26 cellular contexts compared by ENCODE assay signal in genomic region chr9:6565312-6565711, GRCh38.
DNase-seq lines count a peak whose midpoint lies in the region; ATAC-seq and TF ChIP-seq lines count a peak whose summit lies in the region.
"Had no signal": no experiment of that assay in that cellular context is flagged by ENCODE, and none has a peak within 500 bp of the region (broad histone marks: within the 10 kb centered on the region; RNA-seq: fewer than 3 reads in every experiment).

No MANE protein-coding gene starts in this region.

- ATAC-seq in HG02840 (IDR thresholded peaks at IDR 0.05; ENCODE audit: low FRiP score, unreplicated experiment) (no peak), GM21526 (IDR thresholded peaks at IDR 0.05; ENCODE audit: low FRiP score, unreplicated experiment) (no peak)
- ATAC-seq in activated naive CD8-positive, alpha-beta T cell treated with anti-CD3 and anti-CD28 coated beads, Interleukin-2, amount 50 U/mL, for 24 hours, result no peak
- ATAC-seq: gastroesophageal sphincter, K562, left colon, psoas muscle had no signal

- H2AFZ ChIP-seq in GM23248, result peak overlapping the region; percentile 72
- peak overlapping the region; percentile 71 for H2AFZ ChIP-seq in osteoblast (ENCODE audit: low read length)
- H2AFZ ChIP-seq: neural progenitor cell had no signal

- peaks cover 42% of the 10 kb centered on the region for H3F3A ChIP-seq in GM23248 (ENCODE audit: insufficient read depth)

- TF ChIP-seq CTCF in osteoblast (IDR thresholded peaks at IDR 0.05; ENCODE audit: extremely low read depth, low read depth, low read length), result no peak

- H3K9me3 ChIP-seq in GM23248 (ENCODE audit: low read depth) (no peaks in the 10 kb centered on the region), osteoblast (ENCODE audit: low read depth, low read length) (no peaks in the 10 kb centered on the region)
- H3K9me3 ChIP-seq: gastroesophageal sphincter, psoas muscle, spleen, vagina had no signal

- in situ Hi-C loops in GM23248 (cut with MboI), result loop anchor here (5.0 kb wide), 1 partner anchor 213 kb away; no protein-coding TSS in a partner anchor

- H3K36me3 ChIP-seq in GM23248 (ENCODE audit: low read depth) (no peaks in the 10 kb centered on the region), osteoblast (ENCODE audit: insufficient read depth, low read length) (no peaks in the 10 kb centered on the region)
- H3K36me3 ChIP-seq: gastroesophageal sphincter, neural progenitor cell, spleen, vagina had no signal

- H3K4me3 ChIP-seq in GM23248 (no peak overlapping the region), osteoblast (ENCODE audit: insufficient read depth, low read length) (no peak overlapping the region)
- H3K4me3 ChIP-seq: gastroesophageal sphincter, K562, neural progenitor cell, psoas muscle, spleen, vagina had no signal

- H3K9ac ChIP-seq in GM23248, result no peak overlapping the region
- H3K9ac ChIP-seq: neural progenitor cell had no signal

- no peaks in the 10 kb centered on the region for H3K79me2 ChIP-seq in GM23248 (ENCODE audit: insufficient read depth)
- no peaks in the 10 kb centered on the region for H3K79me2 ChIP-seq in osteoblast (ENCODE audit: insufficient read depth, low read length)

- H3K36me3 Mint-ChIP-seq in activated naive CD8-positive, alpha-beta T cell treated with anti-CD3 and anti-CD28 coated beads, Interleukin-2, amount 50 U/mL, for 24 hours (ENCODE audit: low read depth), result no peaks in the 10 kb centered on the region

- H3K27ac Mint-ChIP-seq in activated naive CD8-positive, alpha-beta T cell treated with anti-CD3 and anti-CD28 coated beads, Interleukin-2, amount 50 U/mL, for 24 hours, result no peak overlapping the region
- H3K27ac Mint-ChIP-seq: activated CD4-positive, alpha-beta T cell treated with anti-CD3 and anti-CD28 coated beads, Interleukin-2, amount 10 ng/mL, durations not matched to agents 7 days and 5 days; CD4-positive, alpha-beta T cell; neural progenitor cell had no signal

- no peaks in the 10 kb centered on the region for H3K27me3 Mint-ChIP-seq in activated naive CD8-positive, alpha-beta T cell treated with anti-CD3 and anti-CD28 coated beads, Interleukin-2, amount 50 U/mL, for 24 hours
- H3K27me3 Mint-ChIP-seq: activated CD4-positive, alpha-beta T cell treated with anti-CD3 and anti-CD28 coated beads, Interleukin-2, amount 10 ng/mL, durations not matched to agents 7 days and 5 days; CD4-positive, alpha-beta T cell had no signal

- peak overlapping the region; percentile 18 for H3K4me2 ChIP-seq in GM23248 (ENCODE audit: unreplicated experiment)
- peak overlapping the region; percentile 40 for H3K4me2 ChIP-seq in osteoblast (ENCODE audit: insufficient read depth, low read length)
- H3K4me2 ChIP-seq: neural progenitor cell had no signal

- peaks cover 10% of the 10 kb centered on the region for H3K4me1 Mint-ChIP-seq in activated naive CD8-positive, alpha-beta T cell treated with anti-CD3 and anti-CD28 coated beads, Interleukin-2, amount 50 U/mL, for 24 hours

- peaks cover 41% of the 10 kb centered on the region for H3K4me1 ChIP-seq in GM23248 (ENCODE audit: insufficient read depth)
- H3K4me1 ChIP-seq in osteoblast (ENCODE audit: insufficient read depth, low read length), result peaks cover 52% of the 10 kb centered on the region
- H3K4me1 ChIP-seq: gastroesophageal sphincter, neural progenitor cell, psoas muscle, spleen had no signal

- H3K4me3 Mint-ChIP-seq in activated naive CD8-positive, alpha-beta T cell treated with anti-CD3 and anti-CD28 coated beads, Interleukin-2, amount 50 U/mL, for 24 hours, result no peak overlapping the region
- H3K4me3 Mint-ChIP-seq: activated CD4-positive, alpha-beta T cell treated with anti-CD3 and anti-CD28 coated beads, Interleukin-2, amount 10 ng/mL, durations not matched to agents 7 days and 5 days; CD4-positive, alpha-beta T cell; neural progenitor cell had no signal

- H3K9me3 Mint-ChIP-seq in activated naive CD8-positive, alpha-beta T cell treated with anti-CD3 and anti-CD28 coated beads, Interleukin-2, amount 50 U/mL, for 24 hours, result no peaks in the 10 kb centered on the region
- H3K9me3 Mint-ChIP-seq: activated CD4-positive, alpha-beta T cell treated with anti-CD3 and anti-CD28 coated beads, Interleukin-2, amount 10 ng/mL, durations not matched to agents 7 days and 5 days; CD4-positive, alpha-beta T cell; neural progenitor cell had no signal

- WGBS in GM23248 (ENCODE audit: low coverage in 1 of 2, low lambda C conversion rate in 2 of 2, missing lambda C conversion rate in 2 of 2), 2 experiments, result 54 to 55% methylated on average over 8 of the region's 8 CpGs

- DNase-seq in GM23248 (peak; percentile 43), dermis blood vessel endothelial cell (peak; percentile 59), osteoblast (ENCODE audit: insufficient read length, low spot score, missing footprints) (peak; percentile 56), activated gamma-delta T cell treated with Interleukin-2 at 50 U/mL for 16 hours (no peak)
- no peak for DNase-seq in activated naive CD8-positive, alpha-beta T cell treated with anti-CD3 and anti-CD28 coated beads, Interleukin-2, amount 50 U/mL, for 24 hours
- DNase-seq: activated CD4-positive, alpha-beta T cell treated with anti-CD3 and anti-CD28 coated beads, Interleukin-2, amount 10 ng/mL, durations not matched to agents 7 days and 5 days; activated CD8-positive, alpha-beta memory T cell treated with anti-CD3 and anti-CD28 coated beads, Interleukin-2, amount 50 U/mL, for 4 hours; activated naive CD4-positive, alpha-beta T cell treated with Interleukin-2 at 50 U/mL for 16 hours; CD4-positive, alpha-beta T cell; DMS53; left colon; NCI-H1048; NCI-H2029; NCI-H446 treated with DMSO at 0.1 percent for 48 hours; psoas muscle; SHP77 treated with DMSO at 0.1 percent for 48 hours; spleen; stimulated activated CD8-positive, alpha-beta memory T cell treated with anti-CD3 and anti-CD28 coated beads, Interleukin-4, amount 100 ng/mL, for 48 hours; T-helper 1 cell had no signal

- H3K27me3 ChIP-seq in GM23248 (replicated peaks; ENCODE audit: insufficient read depth), result no peaks in the 10 kb centered on the region
- H3K27me3 ChIP-seq in osteoblast (ENCODE audit: insufficient read depth, low read length), result no peaks in the 10 kb centered on the region
- H3K27me3 ChIP-seq: neural progenitor cell, vagina had no signal

- H3K9me2 ChIP-seq in GM23248 (ENCODE audit: insufficient read depth), result no peaks in the 10 kb centered on the region

- H3K27ac ChIP-seq in GM23248, result peak overlapping the region; percentile 98
- H3K27ac ChIP-seq in osteoblast (ENCODE audit: low read depth, low read length), result peak overlapping the region; percentile 100
- H3K27ac ChIP-seq: gastroesophageal sphincter, neural progenitor cell, psoas muscle, spleen, vagina had no signal

- no peaks in the 10 kb centered on the region for H4K20me1 ChIP-seq in GM23248 (ENCODE audit: insufficient read depth)
- H4K20me1 ChIP-seq in osteoblast (ENCODE audit: insufficient read depth, low read length), result no peaks in the 10 kb centered on the region

TF ChIP-seq in PFSK-1, 5 proteins besides CTCF, POLR2A, EP300 and RAD21:
- TF ChIP-seq SIN3A (IDR thresholded peaks at IDR 0.05; ENCODE audit: borderline replicate concordance, insufficient read depth, low read length) (0 out of 2 replicates have a peak, but pooled peaks have one; percentile 41), POLR2AphosphoS5 (IDR thresholded peaks at IDR 0.05; ENCODE audit: low read depth, low read length) (no peak), REST (IDR thresholded peaks at IDR 0.05; ENCODE audit: insufficient read depth in 1 of 2, low read depth in 2 of 2, low read length in 2 of 2) (peak in 1 of 2 experiments; percentile 63; a peak in 1 of 4 replicates)
TF ChIP-seq in PFSK-1: peak in this region for 2.

Comparison
In these comparisons a context has a peak if more than half of its experiments do, and no peak if none do; other contexts are left out.
1. DNase-seq: peak in GM23248 (single experiment), dermis blood vessel endothelial cell (single experiment) and osteoblast (single experiment); none in activated naive CD8-positive, alpha-beta T cell treated with anti-CD3 and anti-CD28 coated beads, Interleukin-2, amount 50 U/mL, for 24 hours (single experiment) and activated gamma-delta T cell treated with Interleukin-2 at 50 U/mL for 16 hours (single experiment).